ENCODE assay signal across 19 cellular contexts in the genomic region with DNA sequence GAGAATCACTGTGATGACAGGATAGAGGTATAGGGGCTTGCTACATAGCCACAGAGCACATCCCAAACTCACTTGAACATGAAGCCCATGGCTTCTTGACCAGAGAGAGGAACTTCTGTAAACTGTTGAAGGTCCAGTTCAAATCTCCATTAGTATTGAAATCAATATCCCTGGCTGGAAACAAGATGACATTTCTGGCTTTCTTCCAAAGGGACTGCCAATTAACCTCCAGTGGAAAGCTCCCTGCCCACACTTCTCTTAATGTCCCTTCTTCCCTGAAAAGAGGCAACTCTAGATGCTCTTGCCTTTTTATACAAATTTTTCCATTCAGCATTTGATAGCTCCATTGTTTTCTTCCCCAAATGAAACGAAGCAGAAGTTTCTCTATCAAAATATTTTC.
DNase-seq lines count a peak whose midpoint lies in the region; ATAC-seq and TF ChIP-seq lines count a peak whose summit lies in the region.
"Had no signal": no experiment of that assay in that cellular context is flagged by ENCODE, and none has a peak within 500 bp of the region (broad histone marks: within the 10 kb centered on the region; RNA-seq: fewer than 3 reads in every experiment).

No MANE protein-coding gene starts in this region.

- in situ Hi-C loops in ACHN (cut with HindIII; ENCODE audit: low pct_ligation_motif_present, low pct_unique_long_range_greater_than_20kb, low sequenced_read_pairs), result no loop called here

- no peaks in the 10 kb centered on the region for H3K36me3 ChIP-seq in heart right ventricle
- no peaks in the 10 kb centered on the region for H3K36me3 ChIP-seq in hepatocyte (replicated peaks; ENCODE audit: insufficient read depth, low read depth)
- no peaks in the 10 kb centered on the region for H3K36me3 ChIP-seq in stomach smooth muscle (ENCODE audit: control insufficient read depth in 2 of 2, insufficient read depth in 2 of 2, low read length in 2 of 2)
- H3K36me3 ChIP-seq: BE2C had no signal

- no peak overlapping the region for H3K4me2 ChIP-seq in hepatocyte

- no peak overlapping the region for H3K9ac ChIP-seq in stomach smooth muscle (ENCODE audit: low read length in 2 of 2)

- H3K27ac ChIP-seq in heart right ventricle (peak overlapping the region in 7 of 10 donors; percentile 51 to 81 (median 64)), right cardiac atrium (ENCODE audit: low read length) (no peak overlapping the region), hepatocyte (peak overlapping the region; percentile 64), stomach smooth muscle (ENCODE audit: low read length) (peak overlapping the region; percentile 6)

- H3K9me2 ChIP-seq in hepatocyte (replicated peaks; ENCODE audit: insufficient read depth), result no peaks in the 10 kb centered on the region

- WGBS in heart right ventricle, 2 donors, result 33 to 47% methylated on average over 1 of the region's 1 CpG
- 29% methylated on average over 1 of the region's 1 CpG for WGBS in right cardiac atrium
- 56% methylated on average over 1 of the region's 1 CpG for WGBS in hepatocyte (ENCODE audit: low lambda C conversion rate, missing lambda C conversion rate)

- H3K4me1 ChIP-seq in heart right ventricle, result peaks cover 2 to 59% (median 24%) of the 10 kb centered on the region in 9 donors
- no peaks in the 10 kb centered on the region for H3K4me1 ChIP-seq in right cardiac atrium (ENCODE audit: control insufficient read depth, insufficient read depth, low read length)
- H3K4me1 ChIP-seq in hepatocyte (ENCODE audit: insufficient read depth), result peaks cover 25% of the 10 kb centered on the region
- H3K4me1 ChIP-seq in stomach smooth muscle (ENCODE audit: control insufficient read depth, insufficient read depth, low read length), result peaks cover 26% of the 10 kb centered on the region

- no peak overlapping the region for H2AFZ ChIP-seq in hepatocyte

- no peaks in the 10 kb centered on the region for H3K27me3 ChIP-seq in heart right ventricle
- H3K27me3 ChIP-seq in right cardiac atrium (ENCODE audit: control insufficient read depth, insufficient read depth), result no peaks in the 10 kb centered on the region
- H3K27me3 ChIP-seq in hepatocyte, result no peaks in the 10 kb centered on the region
- H3K27me3 ChIP-seq in stomach smooth muscle (ENCODE audit: control insufficient read depth in 1 of 2, insufficient read depth in 2 of 2, low read length in 2 of 2), result no peaks in the 10 kb centered on the region
- H3K27me3 ChIP-seq: BE2C had no signal

- H4K20me1 ChIP-seq in hepatocyte (ENCODE audit: insufficient read depth, poor library complexity, severe bottlenecking), result no peaks in the 10 kb centered on the region

- intact Hi-C loops in heart right ventricle (cut with DNase I), result loop anchor here in 3 of 10 donors (10.0 kb wide), 2 partner anchors 57 to 207 kb away; no protein-coding TSS in a partner anchor
- intact Hi-C loops in right cardiac atrium (cut with DNase I), result no loop called here

- TF ChIP-seq CTCF in heart right ventricle (IDR thresholded peaks at IDR 0.05), result no peak
- no peak for TF ChIP-seq CTCF in hepatocyte (IDR thresholded peaks at IDR 0.05; ENCODE audit: poor library complexity)

- no peak overlapping the region for H3K4me3 ChIP-seq in heart right ventricle
- H3K4me3 ChIP-seq in right cardiac atrium (ENCODE audit: low read length), result no peak overlapping the region
- no peak overlapping the region for H3K4me3 ChIP-seq in hepatocyte
- H3K4me3 ChIP-seq in stomach smooth muscle (ENCODE audit: low read length in 2 of 2), result no peak overlapping the region

- H3K79me2 ChIP-seq in hepatocyte, result no peaks in the 10 kb centered on the region

- H3K9me3 ChIP-seq in heart right ventricle (no peaks in the 10 kb centered on the region), right cardiac atrium (ENCODE audit: control insufficient read depth, low read length) (no peaks in the 10 kb centered on the region), hepatocyte (ENCODE audit: low read depth) (no peaks in the 10 kb centered on the region), stomach smooth muscle (ENCODE audit: control insufficient read depth in 2 of 2, low read length in 2 of 2) (no peaks in the 10 kb centered on the region)
- H3K9me3 ChIP-seq: BE2C had no signal

- no peak for ATAC-seq in heart right ventricle
- ATAC-seq in right cardiac atrium, result no peak
- ATAC-seq: HCT116, Right ventricle myocardium inferior had no signal

- peak; percentile 42 for DNase-seq in DMS79 treated with DMSO at 0.1 percent for 48 hours (lab: John Stamatoyannopoulos, UW)
- no peak for DNase-seq in DMS79 (lab: John Stamatoyannopoulos, UW)
- no peak for DNase-seq in heart right ventricle
- DNase-seq in right cardiac atrium, result no peak
- no peak for DNase-seq in hepatocyte (ENCODE audit: low spot score)
- no peak for DNase-seq in ACHN
- DNase-seq in AG08395 (ENCODE audit: low spot score), result no peak
- DNase-seq: 8988T; BE2C; CD4-positive, CD25-positive, alpha-beta regulatory T cell; DMS53; GOT3; NCI-H1417 treated with DMSO at 0.1 percent for 48 hours; NCI-H2029; NCI-H2171 treated with DMSO at 0.1 percent for 48 hours; NCI-H774 had no signal
